In genomic region chr22:24183321-24184031, GRCh38 we compare ENCODE assay signal across 26 cellular contexts. TPM values are rescaled to one million over a fixed set of nuclear protein-coding genes. Genes with fewer than 3 reads are reported as not detected.
DNase-seq lines count a peak whose midpoint lies in the region; ATAC-seq, FAIRE-seq and TF ChIP-seq lines count a peak whose summit lies in the region.
"Had no signal": no experiment of that assay in that cellular context is flagged by ENCODE, and none has a peak within 500 bp of the region (broad histone marks: within the 10 kb centered on the region; RNA-seq: fewer than 3 reads in every experiment).

No MANE protein-coding gene starts in this region.

- H3K4me1 ChIP-seq in breast epithelium (peaks cover 9 to 25% of the 10 kb centered on the region in 2 donors), mammary epithelial cell (ENCODE audit: insufficient read depth, low read length) (peaks cover 13% of the 10 kb centered on the region), OCI-LY3 (ENCODE audit: low read length) (peaks cover 27% of the 10 kb centered on the region), kidney (ENCODE audit: control insufficient read depth in 1 of 2, insufficient read depth in 1 of 2, low read depth in 1 of 2, low read length in 2 of 2) (peaks cover 1 to 21% of the 10 kb centered on the region in 2 donors), stomach (peaks cover 25 to 50% (median 43%) of the 10 kb centered on the region in 4 donors), foreskin keratinocyte (no peaks in the 10 kb centered on the region)
- H3K4me1 ChIP-seq: SJCRH30 had no signal

- 26% methylated on average over 17 of the region's 24 CpGs for WGBS in mammary epithelial cell (ENCODE audit: low coverage, missing lambda C conversion rate)
- 40 to 65% (median 45%) methylated on average over 20 to 24 of the region's 24 CpGs for whole genome bisulfite sequencing in stomach, 5 donors

- TF ChIP-seq POLR2A in breast epithelium (IDR thresholded peaks at IDR 0.05): no peak
- no peak for TF ChIP-seq POLR2A in stomach (IDR thresholded peaks at IDR 0.05)

- H4K20me1 ChIP-seq in mammary epithelial cell (ENCODE audit: insufficient read depth, low read length): no peaks in the 10 kb centered on the region
- H4K20me1 ChIP-seq in OCI-LY3 (ENCODE audit: insufficient read depth, low read length): no peaks in the 10 kb centered on the region

- H3K36me3 ChIP-seq in breast epithelium: no peaks in the 10 kb centered on the region
- H3K36me3 ChIP-seq in mammary epithelial cell (ENCODE audit: insufficient read depth, low read length): no peaks in the 10 kb centered on the region
- H3K36me3 ChIP-seq in OCI-LY3 (replicated peaks; ENCODE audit: low read depth, low read length): no peaks in the 10 kb centered on the region
- peaks cover 0 to 3% of the 10 kb centered on the region in 2 donors for H3K36me3 ChIP-seq in kidney (ENCODE audit: control insufficient read depth in 1 of 2, insufficient read depth in 2 of 2, low read length in 2 of 2)
- H3K36me3 ChIP-seq in stomach: peaks cover 0 to 30% (median 18%) of the 10 kb centered on the region in 4 donors
- H3K36me3 ChIP-seq: SJCRH30 had no signal

- BruUV-seq in mammary epithelial cell (replicated peaks; lab: Mats Ljungman, UMichigan): no TSS peak

- H3K9me3 ChIP-seq in breast epithelium: no peaks in the 10 kb centered on the region
- no peaks in the 10 kb centered on the region for H3K9me3 ChIP-seq in mammary epithelial cell (replicated peaks; ENCODE audit: insufficient read depth, low read length)
- no peaks in the 10 kb centered on the region for H3K9me3 ChIP-seq in OCI-LY3 (ENCODE audit: insufficient read depth, low read length)
- no peaks in the 10 kb centered on the region for H3K9me3 ChIP-seq in kidney (ENCODE audit: control insufficient read depth in 1 of 2, low read length in 2 of 2)
- H3K9me3 ChIP-seq in stomach: no peaks in the 10 kb centered on the region
- H3K9me3 ChIP-seq: ascending aorta, SJCRH30 had no signal

- no peak for TF ChIP-seq CTCF in breast epithelium (IDR thresholded peaks at IDR 0.05)
- no peak for TF ChIP-seq CTCF in mammary epithelial cell (conservative IDR thresholded peaks at IDR 0.05 in 1 of 2, IDR thresholded peaks at IDR 0.05 in 1 of 2; ENCODE audit: extremely low read depth in 1 of 2, insufficient read depth in 1 of 2, low read depth in 1 of 2, low read length in 2 of 2)
- no peak for TF ChIP-seq CTCF in OCI-LY3 (IDR thresholded peaks at IDR 0.05; ENCODE audit: low read depth, low read length)
- no peak for TF ChIP-seq CTCF in kidney (IDR thresholded peaks at IDR 0.05; ENCODE audit: borderline replicate concordance, extremely low read depth, insufficient read depth)
- TF ChIP-seq CTCF in stomach (IDR thresholded peaks at IDR 0.05): no peak
- no peak for TF ChIP-seq CTCF in foreskin keratinocyte (conservative IDR thresholded peaks at IDR 0.05)

- no peak for TF ChIP-seq EP300 in stomach (IDR thresholded peaks at IDR 0.05)

- H3K79me2 ChIP-seq in mammary epithelial cell (ENCODE audit: insufficient read depth, low read length): no peaks in the 10 kb centered on the region
- no peaks in the 10 kb centered on the region for H3K79me2 ChIP-seq in OCI-LY3 (ENCODE audit: low read length)
- H3K79me2 ChIP-seq: hepatocyte had no signal

- intact Hi-C loops in breast epithelium (cut with DNase I; ENCODE audit: low total_unique reads) (no loop called here), mammary epithelial cell (cut with micrococcal nuclease) (loop anchor here (10.0 kb wide), 1 partner anchor 289 kb away; the partner anchor contains the start of gene MIF), kidney (cut with DNase I) (no loop called here), stomach (cut with DNase I; ENCODE audit: low total_unique reads) (loop anchor here (10.0 kb wide), 1 partner anchor 61 kb away; the partner anchor contains the start of gene GGT5)

- no peak overlapping the region for H2AFZ ChIP-seq in mammary epithelial cell (ENCODE audit: low read depth, low read length)
- peak overlapping the region; percentile 6; the same call in 1 of the 2 replicates for H2AFZ ChIP-seq in OCI-LY3 (ENCODE audit: low read depth, low read length)
- H2AFZ ChIP-seq: hepatocyte had no signal

- no peak overlapping the region for H3K9ac ChIP-seq in mammary epithelial cell (ENCODE audit: insufficient read depth, low read length)
- H3K9ac ChIP-seq in OCI-LY3 (ENCODE audit: low read length): peak overlapping the region; percentile 50; the same call in 1 of the 2 replicates
- H3K9ac ChIP-seq in kidney (ENCODE audit: low read length in 2 of 2): no peak overlapping the region

- H3K4me3 ChIP-seq in breast epithelium (peak overlapping the region in 1 of 3 donors; percentile 37), mammary epithelial cell (replicated peaks in 1 of 3; ENCODE audit: insufficient read depth in 1 of 3, low read depth in 2 of 3, low read length in 3 of 3) (no peak overlapping the region), OCI-LY3 (ENCODE audit: low read length) (peak overlapping the region; percentile 74), kidney (ENCODE audit: low read length in 2 of 2) (no peak overlapping the region), stomach (no peak overlapping the region)
- H3K4me3 ChIP-seq: hepatocyte, SJCRH30 had no signal

- CTCF ChIA-PET in mammary epithelial cell (lab: Charles Lee; ENCODE audit: low non-redundant PET): no interaction called here

- ATAC-seq in foreskin keratinocyte (no peak), HG03378 (IDR thresholded peaks at IDR 0.05; ENCODE audit: unreplicated experiment) (no peak), HG02885 (IDR thresholded peaks at IDR 0.05; ENCODE audit: poor library complexity, unreplicated experiment) (no peak)
- ATAC-seq: T-cell had no signal

- no peaks in the 10 kb centered on the region for H3K27me3 ChIP-seq in breast epithelium
- H3K27me3 ChIP-seq in mammary epithelial cell (ENCODE audit: insufficient read depth, low read length): no peaks in the 10 kb centered on the region
- H3K27me3 ChIP-seq in OCI-LY3 (ENCODE audit: low read depth, low read length): no peaks in the 10 kb centered on the region
- H3K27me3 ChIP-seq in stomach: no peaks in the 10 kb centered on the region
- H3K27me3 ChIP-seq in foreskin keratinocyte: no peaks in the 10 kb centered on the region
- H3K27me3 ChIP-seq: ascending aorta, hepatocyte, SJCRH30 had no signal

- in situ Hi-C loops in mammary epithelial cell (cut with MboI; ENCODE audit: low sequenced_read_pairs in 2 of 2): no loop called here

- dilution Hi-C loops in mammary epithelial cell (cut with HindIII; ENCODE audit: low sequenced_read_pairs): no loop called here

- H3K27ac ChIP-seq in breast epithelium (peak overlapping the region; percentile 25 to 66), mammary epithelial cell (ENCODE audit: insufficient read depth, low read depth, low read length) (no peak overlapping the region), OCI-LY3 (ENCODE audit: low read length) (peak overlapping the region; percentile 36; the same call in 1 of the 2 replicates), kidney (ENCODE audit: low read depth in 2 of 2, low read length in 2 of 2) (no peak overlapping the region), stomach (no peak overlapping the region), foreskin keratinocyte (no peak overlapping the region)
- H3K27ac ChIP-seq: epithelial cell of prostate, hepatocyte, SJCRH30 had no signal

- H3K4me2 ChIP-seq in mammary epithelial cell (ENCODE audit: insufficient read depth, low read depth, low read length): no peak overlapping the region
- peak overlapping the region; percentile 76 for H3K4me2 ChIP-seq in OCI-LY3 (ENCODE audit: low read length)
- H3K4me2 ChIP-seq: hepatocyte had no signal

- no peak for FAIRE-seq in kidney (lab: Jason Lieb, UNC)
- FAIRE-seq: GM19239, TTC549 had no signal

- peak in 1 of 2 donors; percentile 55 for DNase-seq in breast epithelium (ENCODE audit: low spot score in 2 of 2)
- no peak for DNase-seq in mammary epithelial cell
- peak; percentile 82 for DNase-seq in kidney
- DNase-seq in stomach: peak; percentile 84
- no peak for DNase-seq in foreskin keratinocyte
- DNase-seq: activated CD4-positive, alpha-beta T cell treated with anti-CD3 and anti-CD28 coated beads for 4 hours; activated naive CD4-positive, alpha-beta T cell treated with Interleukin-2 at 50 U/mL for 16 hours; activated T-cell treated with anti-CD3 and anti-CD28 coated beads, Interleukin-2, amount 50 U/mL, for 48 hours; GDM1; immature natural killer cell; Kasumi-1; NCI-H187 treated with DMSO at 0.1 percent for 48 hours; NCI-H226; NCI-H774; nucleus accumbens; T-cell had no signal

RNA-seq across cellular contexts. Expression of gene SUSD2, which starts 2.2 kb away (rescaled TPM):
- total RNA-seq in breast epithelium (1 to 10 TPM in 2 of 3 donors, under 1 TPM in 1; 0.80 to 7.9 (median 5.6) TPM), mammary epithelial cell (1 to 10 TPM; 1.0 to 2.8 TPM), kidney (14.8 TPM), stomach (10 to 100 TPM in 3 of 5 donors, 1 to 10 TPM in 1, under 1 TPM in 1; 0.58 to 29.9 (median 17.5) TPM), foreskin keratinocyte (0.03 and 0.04 TPM in 2 replicates)
- polyA plus RNA-seq in mammary epithelial cell (0.22 TPM), kidney (ENCODE audit: insufficient read depth, low read depth, low replicate concordance) (25.2 TPM), stomach (1 to 10 TPM; 2.6 to 5.7 (median 3.2) TPM), foreskin keratinocyte (0.04 TPM in 1 of 2 replicates, not detected in the other)
- 0.10 TPM for polyA minus RNA-seq in mammary epithelial cell
- total RNA-seq: SJCRH30 had no signal
- polyA plus RNA-seq: CD14-positive monocyte had no signal

Comparison
In these comparisons a context has a peak if more than half of its experiments do, and no peak if none do; other contexts are left out.
1. H3K27ac ChIP-seq: peak in breast epithelium (2 of 2) and OCI-LY3 (single experiment); none in mammary epithelial cell (single experiment), kidney (0 of 2), stomach (0 of 5) and foreskin keratinocyte (single experiment).
2. intact Hi-C loops: an anchor here in mammary epithelial cell (10.0 kb wide) and stomach (10.0 kb wide); none called in breast epithelium and kidney.
3. DNase-seq: peak in kidney (single experiment) and stomach (single experiment); none in mammary epithelial cell (single experiment) and foreskin keratinocyte (0 of 2).